8 cellular contexts compared by ENCODE assay signal in genomic region chr22:50260801-50261614, GRCh38. TPM values are rescaled to one million over a fixed set of nuclear protein-coding genes. Genes with fewer than 3 reads are reported as not detected.
DNase-seq lines count a peak whose midpoint lies in the region; ATAC-seq, FAIRE-seq and TF ChIP-seq lines count a peak whose summit lies in the region.

No MANE protein-coding gene starts in this region.

- BruUV-seq in HepG2 (replicated peaks; lab: Mats Ljungman, UMichigan), result no TSS peak

- H3K9ac ChIP-seq in GM23248, result peak overlapping the region; percentile 92
- peak overlapping the region; percentile 61 for H3K9ac ChIP-seq in HepG2 (ENCODE audit: insufficient read depth, low read depth, low read length)
- H3K9ac ChIP-seq in stomach smooth muscle (ENCODE audit: low read length in 2 of 2), result peak overlapping the region; percentile 51 to 67

- H3K4me1 ChIP-seq in GM23248 (ENCODE audit: insufficient read depth) (0 out of 2 replicates have a peak, but pooled peaks cover 3% of the 10 kb centered on the region), HepG2 (ENCODE audit: insufficient read depth, low read length) (peaks cover 43% of the 10 kb centered on the region), stomach smooth muscle (ENCODE audit: control insufficient read depth, insufficient read depth, low read length) (peaks cover 20% of the 10 kb centered on the region)

- H3K36me3 ChIP-seq in GM23248 (ENCODE audit: low read depth) (no peaks in the 10 kb centered on the region), HepG2 (replicated peaks in 1 of 2; ENCODE audit: control insufficient read depth in 1 of 2, insufficient read depth in 2 of 2, low read length in 2 of 2) (no peaks in the 10 kb centered on the region), stomach smooth muscle (ENCODE audit: control insufficient read depth in 2 of 2, insufficient read depth in 2 of 2, low read length in 2 of 2) (no peaks in the 10 kb centered on the region)

- no peak for FAIRE-seq in HepG2 (lab: Jason Lieb, UNC)

- H3K27ac ChIP-seq in GM23248 (peak overlapping the region; percentile 58), HepG2 (ENCODE audit: extremely low read length, insufficient read depth, low read length) (no peak overlapping the region), stomach smooth muscle (ENCODE audit: low read length) (peak overlapping the region; percentile 31)

- H3K79me2 ChIP-seq in GM23248 (ENCODE audit: insufficient read depth) (peaks cover 22% of the 10 kb centered on the region), HepG2 (ENCODE audit: insufficient read depth, low read length) (no peaks in the 10 kb centered on the region)

- peak; percentile 8 for ATAC-seq in HepG2

- intact Hi-C loops in HepG2 (cut with micrococcal nuclease; ENCODE audit: unreplicated experiment), result no loop called here

- no peak for TF ChIP-seq RAD21 in HepG2 (CRISPR knock-in tag; IDR thresholded peaks at IDR 0.05)

- DNase-seq in COLO829 (ENCODE audit: low spot score) (peak; percentile 42), GM23248 (peak; percentile 85), RPMI7951 (ENCODE audit: low read depth) (peak; percentile 46), cerebellum (ENCODE audit: low spot score) (peak; percentile 73), HepG2 (ENCODE audit: low spot score) (no peak), mucosa of gallbladder (ENCODE audit: low spot score) (no peak), NCI-H2107 treated with DMSO at 0.1 percent for 48 hours (lab: John Stamatoyannopoulos, UW; ENCODE audit: unreplicated experiment) (no peak)

- TF ChIP-seq EP300 in HepG2 (IDR thresholded peaks at IDR 0.05; ENCODE audit: low read depth in 2 of 2, low read length in 2 of 2), result no peak
- TF ChIP-seq EP300 in HepG2 (CRISPR knock-in tag; IDR thresholded peaks at IDR 0.05; ENCODE audit: borderline replicate concordance), result no peak

- CTCF ChIA-PET in HepG2 (lab: Yijun Ruan, JAX; ENCODE audit: low intra/inter-chr PET ratio, low total read pairs), result interaction anchor here (1.0 kb wide), 1 partner anchor 15 kb away, joined by 3 read pairs; no protein-coding TSS in a partner anchor

- H3K9me2 ChIP-seq in GM23248 (ENCODE audit: insufficient read depth), result no peaks in the 10 kb centered on the region

- POLR2A ChIA-PET in HepG2 (lab: Yijun Ruan, JAX), result interaction anchor here (0.8 to 2.4 kb wide), 7 partner anchors 8 to 46 kb away, joined by 3 to 10 read pairs (median 5); partner anchors contain the start of genes HDAC10 and PLXNB2

- H4K20me1 ChIP-seq in GM23248 (ENCODE audit: insufficient read depth), result no peaks in the 10 kb centered on the region
- no peaks in the 10 kb centered on the region for H4K20me1 ChIP-seq in HepG2 (ENCODE audit: insufficient read depth, low read length)

- peak overlapping the region; percentile 79 for H2AFZ ChIP-seq in GM23248
- no peak overlapping the region for H2AFZ ChIP-seq in HepG2 (ENCODE audit: low read length)

- no peaks in the 10 kb centered on the region for H3K27me3 ChIP-seq in GM23248 (replicated peaks; ENCODE audit: insufficient read depth)
- H3K27me3 ChIP-seq in HepG2 (ENCODE audit: control insufficient read depth in 1 of 2, insufficient read depth in 2 of 2, low read length in 2 of 2), result peaks cover 10 to 27% of the 10 kb centered on the region in 2 experiments; a peak in 4 of 5 replicates
- H3K27me3 ChIP-seq in stomach smooth muscle (ENCODE audit: control insufficient read depth in 1 of 2, insufficient read depth in 2 of 2, low read length in 2 of 2), result peaks cover 2 to 13% of the 10 kb centered on the region in 2 donors

- H3K9me3 ChIP-seq in GM23248 (ENCODE audit: low read depth) (no peaks in the 10 kb centered on the region), HepG2 (ENCODE audit: low read length) (no peaks in the 10 kb centered on the region), stomach smooth muscle (ENCODE audit: control insufficient read depth in 2 of 2, low read length in 2 of 2) (no peaks in the 10 kb centered on the region)

- H3K4me2 ChIP-seq in GM23248 (ENCODE audit: unreplicated experiment) (peak overlapping the region; percentile 89), HepG2 (ENCODE audit: low read depth, low read length) (peak overlapping the region; percentile 80)

- H3F3A ChIP-seq in GM23248 (ENCODE audit: insufficient read depth), result no peaks in the 10 kb centered on the region

- no peak for TF ChIP-seq POLR2A in HepG2 (IDR thresholded peaks at IDR 0.05; ENCODE audit: insufficient read depth in 1 of 2, low read depth in 2 of 2, low read length in 2 of 2)

- no peak for TF ChIP-seq CTCF in HepG2 (CRISPR knock-in tag; IDR thresholded peaks at IDR 0.05)

- peak overlapping the region; percentile 81 for H3K4me3 ChIP-seq in GM23248
- H3K4me3 ChIP-seq in HepG2 (replicated peaks in 1 of 3; ENCODE audit: insufficient read depth in 1 of 3, low read depth in 2 of 3, low read length in 3 of 3), result peak overlapping the region; percentile 54 to 74 (median 71); a peak in 5 of 6 replicates
- H3K4me3 ChIP-seq in stomach smooth muscle (ENCODE audit: low read length in 2 of 2), result peak overlapping the region; percentile 40 to 69

- 1 to 3% methylated on average over 46 to 47 of the region's 92 CpGs for WGBS in GM23248 (ENCODE audit: low coverage in 1 of 2, low lambda C conversion rate in 2 of 2, missing lambda C conversion rate in 2 of 2), 2 experiments
- WGBS in HepG2 (ENCODE audit: low lambda C conversion rate), result 0% methylated on average over 1 of the region's 92 CpGs

- in situ Hi-C loops in GM23248 (cut with MboI) (no loop called here), HepG2 (cut with HindIII; ENCODE audit: extremely low pct_ligation_motif_present, low pct_unique_long_range_greater_than_20kb) (no loop called here)

RNA-seq across cellular contexts. Expression of gene MAPK12, which starts 0.5 kb away (rescaled TPM):
- total RNA-seq in GM23248 (2014; rRNA removed; shearing (Covaris generic)), result 22.8 and 28.7 TPM in 2 replicates
- 20.7 and 23.2 TPM in 2 replicates for polyA plus RNA-seq in GM23248 (2016; fragmentation: Nextera tagmentation; extraction: Ambion mirVana)
- total RNA-seq in RPMI7951 (2014; rRNA removed; shearing (Covaris generic)), result 6.7 and 13.2 TPM in 2 replicates
- total RNA-seq in cerebellum, result 6.1 TPM
- total RNA-seq in HepG2 (2016; rRNA removed; fragmentation: Illumina TruSeq; extraction: Trizol), result 15.0 and 23.3 TPM in 2 replicates
- 25.0 and 26.8 TPM in 2 replicates for total RNA-seq in HepG2 (2016; cell fraction: cytosol; rRNA removed; fragmentation: Illumina TruSeq; extraction: Trizol; ENCODE audit: low read depth)
- 15.4 and 25.6 TPM in 2 replicates for total RNA-seq in HepG2 (2016; cell fraction: insoluble cytoplasmic fraction; rRNA removed; fragmentation: Illumina TruSeq; extraction: Trizol)
- total RNA-seq in HepG2 (2016; cell fraction: membrane; rRNA removed; fragmentation: Illumina TruSeq; extraction: Trizol), result 43.0 and 45.2 TPM in 2 replicates
- total RNA-seq in HepG2 (2016; cell fraction: nucleus; rRNA removed; fragmentation: Illumina TruSeq; extraction: Trizol), result 20.3 and 23.6 TPM in 2 replicates
- polyA plus RNA-seq in HepG2 (2011; rRNA removed), result 22.2 and 22.8 TPM in 2 replicates
- 12.9 and 20.7 TPM in 2 replicates for polyA plus RNA-seq in HepG2 (2011; cell fraction: cytosol; rRNA removed)
- polyA plus RNA-seq in HepG2 (2011; cell fraction: nucleus; rRNA removed), result 115 and 151 TPM in 2 replicates
- 6.9 and 10.9 TPM in 2 replicates for polyA plus RNA-seq in HepG2 (2012)
- polyA plus RNA-seq in HepG2 (2016; cell fraction: cytosol; fragmentation: Illumina TruSeq; extraction: Trizol; ENCODE audit: low read depth), result 27.8 and 28.1 TPM in 2 replicates
- polyA plus RNA-seq in HepG2 (2016; cell fraction: insoluble cytoplasmic fraction; fragmentation: Illumina TruSeq; extraction: Trizol; ENCODE audit: low read depth), result 14.6 and 16.4 TPM in 2 replicates
- polyA plus RNA-seq in HepG2 (2016; cell fraction: membrane; fragmentation: Illumina TruSeq; extraction: Trizol; ENCODE audit: low read depth), result 37.0 and 38.8 TPM in 2 replicates
- 56.9 and 60.1 TPM in 2 replicates for polyA plus RNA-seq in HepG2 (2016; cell fraction: nucleus; fragmentation: Illumina TruSeq; extraction: Trizol; ENCODE audit: insufficient read depth, low read depth)
- 16.5 and 18.7 TPM in 2 replicates for polyA minus RNA-seq in HepG2 (2011; rRNA and poly(A)+ RNA removed; ENCODE audit: low replicate concordance)
- polyA minus RNA-seq in HepG2 (2011; cell fraction: cytosol; rRNA and poly(A)+ RNA removed), result 5.1 and 9.2 TPM in 2 replicates
- polyA minus RNA-seq in HepG2 (2011; cell fraction: nucleus; rRNA and poly(A)+ RNA removed), result 25.6 and 25.8 TPM in 2 replicates
- 23.2 TPM for total RNA-seq in mucosa of gallbladder

RNA-seq across cellular contexts. Expression of gene MAPK11, which starts 9.2 kb away (rescaled TPM):
- total RNA-seq in GM23248 (2014; rRNA removed; shearing (Covaris generic)), result 9.8 and 12.3 TPM in 2 replicates
- 1.0 and 1.2 TPM in 2 replicates for polyA plus RNA-seq in GM23248 (2016; fragmentation: Nextera tagmentation; extraction: Ambion mirVana)
- total RNA-seq in RPMI7951 (2014; rRNA removed; shearing (Covaris generic)), result 1.8 TPM in 2 replicates
- total RNA-seq in cerebellum, result 8.4 TPM
- 0.15 TPM in 1 of 2 replicates, not detected in the other for total RNA-seq in HepG2 (2016; rRNA removed; fragmentation: Illumina TruSeq; extraction: Trizol)
- not detected in 2 replicates for total RNA-seq in HepG2 (2016; cell fraction: cytosol; rRNA removed; fragmentation: Illumina TruSeq; extraction: Trizol; ENCODE audit: low read depth)
- total RNA-seq in HepG2 (2016; cell fraction: insoluble cytoplasmic fraction; rRNA removed; fragmentation: Illumina TruSeq; extraction: Trizol), result 0.12 and 0.15 TPM in 2 replicates
- total RNA-seq in HepG2 (2016; cell fraction: membrane; rRNA removed; fragmentation: Illumina TruSeq; extraction: Trizol), result 0.10 and 0.19 TPM in 2 replicates
- 0.28 TPM in 1 of 2 replicates, not detected in the other for total RNA-seq in HepG2 (2016; cell fraction: nucleus; rRNA removed; fragmentation: Illumina TruSeq; extraction: Trizol)
- polyA plus RNA-seq in HepG2 (2011; rRNA removed), result 0.17 and 0.46 TPM in 2 replicates
- 0.13 and 0.19 TPM in 2 replicates for polyA plus RNA-seq in HepG2 (2011; cell fraction: cytosol; rRNA removed)
- 1.9 TPM in 2 replicates for polyA plus RNA-seq in HepG2 (2011; cell fraction: nucleus; rRNA removed)
- 0.21 TPM in 1 of 2 replicates, not detected in the other for polyA plus RNA-seq in HepG2 (2012)
- polyA plus RNA-seq in HepG2 (2016; cell fraction: cytosol; fragmentation: Illumina TruSeq; extraction: Trizol; ENCODE audit: low read depth), result 0.05 and 0.07 TPM in 2 replicates
- polyA plus RNA-seq in HepG2 (2016; cell fraction: insoluble cytoplasmic fraction; fragmentation: Illumina TruSeq; extraction: Trizol; ENCODE audit: low read depth), result 0.19 and 0.24 TPM in 2 replicates
- 0.13 TPM in 1 of 2 replicates, not detected in the other for polyA plus RNA-seq in HepG2 (2016; cell fraction: membrane; fragmentation: Illumina TruSeq; extraction: Trizol; ENCODE audit: low read depth)
- polyA plus RNA-seq in HepG2 (2016; cell fraction: nucleus; fragmentation: Illumina TruSeq; extraction: Trizol; ENCODE audit: insufficient read depth, low read depth), result 0.25 and 0.37 TPM in 2 replicates
- 0.58 and 0.94 TPM in 2 replicates for polyA minus RNA-seq in HepG2 (2011; rRNA and poly(A)+ RNA removed; ENCODE audit: low replicate concordance)
- polyA minus RNA-seq in HepG2 (2011; cell fraction: cytosol; rRNA and poly(A)+ RNA removed), result not detected in 2 replicates
- polyA minus RNA-seq in HepG2 (2011; cell fraction: nucleus; rRNA and poly(A)+ RNA removed), result 0.13 TPM in 1 of 2 replicates, not detected in the other
- total RNA-seq in mucosa of gallbladder, result 16.7 TPM

RNA-seq across cellular contexts. Expression of gene HDAC10, which starts 9.9 kb away (rescaled TPM):
- total RNA-seq in GM23248 (2014; rRNA removed; shearing (Covaris generic)), result 16.8 and 19.2 TPM in 2 replicates
- polyA plus RNA-seq in GM23248 (2016; fragmentation: Nextera tagmentation; extraction: Ambion mirVana) (4.3 and 6.6 TPM in 2 replicates), HepG2 (2011; rRNA removed) (14.9 and 19.7 TPM in 2 replicates)
- 4.2 and 5.0 TPM in 2 replicates for total RNA-seq in RPMI7951 (2014; rRNA removed; shearing (Covaris generic))
- total RNA-seq in cerebellum (12.9 TPM), HepG2 (2016; rRNA removed; fragmentation: Illumina TruSeq; extraction: Trizol) (4.0 and 13.9 TPM in 2 replicates), mucosa of gallbladder (100 TPM)
- 7.1 and 8.7 TPM in 2 replicates for total RNA-seq in HepG2 (2016; cell fraction: cytosol; rRNA removed; fragmentation: Illumina TruSeq; extraction: Trizol; ENCODE audit: low read depth)
- total RNA-seq in HepG2 (2016; cell fraction: insoluble cytoplasmic fraction; rRNA removed; fragmentation: Illumina TruSeq; extraction: Trizol), result 4.1 and 13.9 TPM in 2 replicates
- total RNA-seq in HepG2 (2016; cell fraction: membrane; rRNA removed; fragmentation: Illumina TruSeq; extraction: Trizol), result 4.4 and 4.6 TPM in 2 replicates
- 23.1 and 23.7 TPM in 2 replicates for total RNA-seq in HepG2 (2016; cell fraction: nucleus; rRNA removed; fragmentation: Illumina TruSeq; extraction: Trizol)
- 1.8 and 3.9 TPM in 2 replicates for polyA plus RNA-seq in HepG2 (2011; cell fraction: cytosol; rRNA removed)
- 257 and 366 TPM in 2 replicates for polyA plus RNA-seq in HepG2 (2011; cell fraction: nucleus; rRNA removed)
- polyA plus RNA-seq in HepG2 (2012), result 15.0 and 23.8 TPM in 2 replicates
- polyA plus RNA-seq in HepG2 (2016; cell fraction: cytosol; fragmentation: Illumina TruSeq; extraction: Trizol; ENCODE audit: low read depth), result 0.86 TPM in 2 replicates
- 3.2 and 5.7 TPM in 2 replicates for polyA plus RNA-seq in HepG2 (2016; cell fraction: insoluble cytoplasmic fraction; fragmentation: Illumina TruSeq; extraction: Trizol; ENCODE audit: low read depth)
- 2.1 TPM in 2 replicates for polyA plus RNA-seq in HepG2 (2016; cell fraction: membrane; fragmentation: Illumina TruSeq; extraction: Trizol; ENCODE audit: low read depth)
- 72.4 and 82.8 TPM in 2 replicates for polyA plus RNA-seq in HepG2 (2016; cell fraction: nucleus; fragmentation: Illumina TruSeq; extraction: Trizol; ENCODE audit: insufficient read depth, low read depth)
- polyA minus RNA-seq in HepG2 (2011; rRNA and poly(A)+ RNA removed; ENCODE audit: low replicate concordance), result 7.7 and 20.9 TPM in 2 replicates
- polyA minus RNA-seq in HepG2 (2011; cell fraction: cytosol; rRNA and poly(A)+ RNA removed), result 3.9 and 4.2 TPM in 2 replicates
- polyA minus RNA-seq in HepG2 (2011; cell fraction: nucleus; rRNA and poly(A)+ RNA removed), result 34.9 and 37.9 TPM in 2 replicates

RNA-seq across cellular contexts. Expression of gene TUBGCP6, which starts 16.2 kb away (rescaled TPM):
- 32.0 and 33.8 TPM in 2 replicates for total RNA-seq in GM23248 (2014; rRNA removed; shearing (Covaris generic))
- polyA plus RNA-seq in GM23248 (2016; fragmentation: Nextera tagmentation; extraction: Ambion mirVana), result 13.2 and 16.6 TPM in 2 replicates
- total RNA-seq in RPMI7951 (2014; rRNA removed; shearing (Covaris generic)), result 6.7 and 7.1 TPM in 2 replicates
- total RNA-seq in cerebellum, result 41.3 TPM
- 5.8 and 15.7 TPM in 2 replicates for total RNA-seq in HepG2 (2016; rRNA removed; fragmentation: Illumina TruSeq; extraction: Trizol)
- total RNA-seq in HepG2 (2016; cell fraction: cytosol; rRNA removed; fragmentation: Illumina TruSeq; extraction: Trizol; ENCODE audit: low read depth), result 3.8 and 4.4 TPM in 2 replicates
- total RNA-seq in HepG2 (2016; cell fraction: insoluble cytoplasmic fraction; rRNA removed; fragmentation: Illumina TruSeq; extraction: Trizol), result 4.6 and 17.4 TPM in 2 replicates
- 4.6 and 5.1 TPM in 2 replicates for total RNA-seq in HepG2 (2016; cell fraction: membrane; rRNA removed; fragmentation: Illumina TruSeq; extraction: Trizol)
- total RNA-seq in HepG2 (2016; cell fraction: nucleus; rRNA removed; fragmentation: Illumina TruSeq; extraction: Trizol), result 23.1 and 29.5 TPM in 2 replicates
- polyA plus RNA-seq in HepG2 (2011; rRNA removed), result 14.6 and 23.7 TPM in 2 replicates
- polyA plus RNA-seq in HepG2 (2011; cell fraction: cytosol; rRNA removed), result 2.6 and 4.8 TPM in 2 replicates
- 276 and 340 TPM in 2 replicates for polyA plus RNA-seq in HepG2 (2011; cell fraction: nucleus; rRNA removed)
- polyA plus RNA-seq in HepG2 (2012), result 13.4 and 15.8 TPM in 2 replicates
- 0.95 and 1.2 TPM in 2 replicates for polyA plus RNA-seq in HepG2 (2016; cell fraction: cytosol; fragmentation: Illumina TruSeq; extraction: Trizol; ENCODE audit: low read depth)
- 3.6 and 4.4 TPM in 2 replicates for polyA plus RNA-seq in HepG2 (2016; cell fraction: insoluble cytoplasmic fraction; fragmentation: Illumina TruSeq; extraction: Trizol; ENCODE audit: low read depth)
- polyA plus RNA-seq in HepG2 (2016; cell fraction: membrane; fragmentation: Illumina TruSeq; extraction: Trizol; ENCODE audit: low read depth), result 0.86 and 2.1 TPM in 2 replicates
- polyA plus RNA-seq in HepG2 (2016; cell fraction: nucleus; fragmentation: Illumina TruSeq; extraction: Trizol; ENCODE audit: insufficient read depth, low read depth), result 62.8 and 72.9 TPM in 2 replicates
- polyA minus RNA-seq in HepG2 (2011; rRNA and poly(A)+ RNA removed; ENCODE audit: low replicate concordance), result 11.6 and 16.8 TPM in 2 replicates
- 2.7 and 4.0 TPM in 2 replicates for polyA minus RNA-seq in HepG2 (2011; cell fraction: cytosol; rRNA and poly(A)+ RNA removed)
- 32.9 and 40.9 TPM in 2 replicates for polyA minus RNA-seq in HepG2 (2011; cell fraction: nucleus; rRNA and poly(A)+ RNA removed)
- total RNA-seq in mucosa of gallbladder, result 64.4 TPM

RNA-seq across cellular contexts. Expression of gene PLXNB2, which starts 46.4 kb away (rescaled TPM):
- 136 and 147 TPM in 2 replicates for total RNA-seq in GM23248 (2014; rRNA removed; shearing (Covaris generic))
- polyA plus RNA-seq in GM23248 (2016; fragmentation: Nextera tagmentation; extraction: Ambion mirVana) (123 and 136 TPM in 2 replicates), HepG2 (2011; rRNA removed) (68.9 and 79.4 TPM in 2 replicates)
- 27.6 and 37.1 TPM in 2 replicates for total RNA-seq in RPMI7951 (2014; rRNA removed; shearing (Covaris generic))
- total RNA-seq in cerebellum (102 TPM), HepG2 (2016; rRNA removed; fragmentation: Illumina TruSeq; extraction: Trizol) (19.3 and 32.6 TPM in 2 replicates), mucosa of gallbladder (1,246 TPM)
- total RNA-seq in HepG2 (2016; cell fraction: cytosol; rRNA removed; fragmentation: Illumina TruSeq; extraction: Trizol; ENCODE audit: low read depth), result 4.6 and 4.9 TPM in 2 replicates
- total RNA-seq in HepG2 (2016; cell fraction: insoluble cytoplasmic fraction; rRNA removed; fragmentation: Illumina TruSeq; extraction: Trizol), result 16.8 and 32.7 TPM in 2 replicates
- total RNA-seq in HepG2 (2016; cell fraction: membrane; rRNA removed; fragmentation: Illumina TruSeq; extraction: Trizol), result 13.7 and 15.6 TPM in 2 replicates
- total RNA-seq in HepG2 (2016; cell fraction: nucleus; rRNA removed; fragmentation: Illumina TruSeq; extraction: Trizol), result 43.2 and 57.8 TPM in 2 replicates
- 46.5 and 75.4 TPM in 2 replicates for polyA plus RNA-seq in HepG2 (2011; cell fraction: cytosol; rRNA removed)
- polyA plus RNA-seq in HepG2 (2011; cell fraction: nucleus; rRNA removed), result 265 and 413 TPM in 2 replicates
- 53.9 and 72.9 TPM in 2 replicates for polyA plus RNA-seq in HepG2 (2012)
- polyA plus RNA-seq in HepG2 (2016; cell fraction: cytosol; fragmentation: Illumina TruSeq; extraction: Trizol; ENCODE audit: low read depth), result 5.5 and 6.2 TPM in 2 replicates
- polyA plus RNA-seq in HepG2 (2016; cell fraction: insoluble cytoplasmic fraction; fragmentation: Illumina TruSeq; extraction: Trizol; ENCODE audit: low read depth), result 16.2 and 23.0 TPM in 2 replicates
- polyA plus RNA-seq in HepG2 (2016; cell fraction: membrane; fragmentation: Illumina TruSeq; extraction: Trizol; ENCODE audit: low read depth), result 10.1 and 11.9 TPM in 2 replicates
- polyA plus RNA-seq in HepG2 (2016; cell fraction: nucleus; fragmentation: Illumina TruSeq; extraction: Trizol; ENCODE audit: insufficient read depth, low read depth), result 148 and 155 TPM in 2 replicates
- 61.5 and 149 TPM in 2 replicates for polyA minus RNA-seq in HepG2 (2011; rRNA and poly(A)+ RNA removed; ENCODE audit: low replicate concordance)
- 76.6 and 89.8 TPM in 2 replicates for polyA minus RNA-seq in HepG2 (2011; cell fraction: cytosol; rRNA and poly(A)+ RNA removed)
- 57.9 and 61.3 TPM in 2 replicates for polyA minus RNA-seq in HepG2 (2011; cell fraction: nucleus; rRNA and poly(A)+ RNA removed)

Comparison
In these comparisons a context has a peak if more than half of its experiments do, and no peak if none do; other contexts are left out.
1. DNase-seq: peak in COLO829 (single experiment), GM23248 (single experiment), RPMI7951 (single experiment) and cerebellum (single experiment); none in HepG2 (single experiment), mucosa of gallbladder (single experiment) and NCI-H2107 treated with DMSO at 0.1 percent for 48 hours (single experiment).
2. Peak in every context shown above with its lines, with median percentiles within 50 percentile points of each other: H3K4me3 ChIP-seq and H3K9ac ChIP-seq.